In genomic region chr5:102781359-102781758, GRCh38 we compare ENCODE assay signal across 22 cellular contexts.
"Had no signal": no experiment of that assay in that cellular context is flagged by ENCODE, and none has a peak within 500 bp of the region (broad histone marks: within the 10 kb centered on the region; RNA-seq: fewer than 3 reads in every experiment).

No MANE protein-coding gene starts in this region.

- FAIRE-seq: kidney, pancreas had no signal

- H3K36me3 ChIP-seq: colonic mucosa, pancreas, sigmoid colon, spleen, transverse colon, vagina had no signal

- H3K27me3 ChIP-seq: colonic mucosa, foreskin keratinocyte, pancreas, sigmoid colon, spleen, transverse colon, vagina had no signal

- H3K27ac ChIP-seq: colonic mucosa, foreskin keratinocyte, pancreas, sigmoid colon, transverse colon, vagina had no signal

- H3K4me3 ChIP-seq: colonic mucosa, pancreas, sigmoid colon, spleen, transverse colon, vagina had no signal

- H3K9me3 Mint-ChIP-seq: activated CD8-positive, alpha-beta T cell treated with anti-CD3 and anti-CD28 coated beads for 36 hours; memory B cell; naive thymus-derived CD4-positive, alpha-beta T cell had no signal

- DNase-seq: activated B cell treated with CpG ODN at 0.5 μM for 24 hours; activated CD4-positive, alpha-beta T cell treated with anti-CD3 and anti-CD28 coated beads for 48 hours; activated CD8-positive, alpha-beta T cell treated with anti-CD3 and anti-CD28 coated beads for 36 hours; activated T-cell treated with anti-CD3 and anti-CD28 coated beads, Interleukin-2, amount 50 U/mL, for 1 hour; central memory CD4-positive, alpha-beta T cell; colonic mucosa; foreskin keratinocyte; glutamatergic neuron; kidney; naive thymus-derived CD4-positive, alpha-beta T cell; pancreas; sigmoid colon; spleen; stimulated activated CD4-positive, alpha-beta T cell treated with anti-CD3 and anti-CD28 coated beads, Interleukin-4, amount 100 ng/mL, for 4 hours; stimulated activated naive B cell treated with anti-CD40 and anti-IgM and Interleukin-4, amounts not matched to agents 10 μg/mL and 1 μg/mL and 100 μg/mL, for 72 hours; substantia nigra; T-helper 1 cell; T-helper 9 cell; transverse colon had no signal

- H3K4me1 ChIP-seq: colonic mucosa had no signal

- H3K4me3 Mint-ChIP-seq: activated B cell treated with CpG ODN at 0.5 μM for 24 hours, brain, memory B cell had no signal

- H3K27ac Mint-ChIP-seq: activated B cell treated with CpG ODN at 0.5 μM for 24 hours; memory B cell; stimulated activated naive B cell treated with anti-CD40 and anti-IgM and Interleukin-4, amounts not matched to agents 10 μg/mL and 1 μg/mL and 100 μg/mL, for 72 hours had no signal

- H3K9me3 ChIP-seq: colonic mucosa, pancreas, sigmoid colon, spleen, transverse colon, vagina had no signal

- ATAC-seq: activated CD8-positive, alpha-beta T cell treated with anti-CD3 and anti-CD28 coated beads for 36 hours; naive thymus-derived CD4-positive, alpha-beta T cell had no signal
